39 cellular contexts compared by ENCODE assay signal in genomic region chr6:41177695-41178094, GRCh38. TPM values are rescaled to one million over a fixed set of nuclear protein-coding genes. Genes with fewer than 3 reads are reported as not detected.
"Had no signal": no experiment of that assay in that cellular context is flagged by ENCODE, and none has a peak within 500 bp of the region (broad histone marks: within the 10 kb centered on the region; RNA-seq: fewer than 3 reads in every experiment).

No MANE protein-coding gene starts in this region.

- H3K36me3 ChIP-seq: MG63 had no signal

- H3K4me3 ChIP-seq: MG63 had no signal

- H3K9me3 ChIP-seq: MG63 had no signal

- DNase-seq: Karpas-422, Kasumi-1, MG63, MM.1S, MV-4-11, NCI-H1048, NCI-H1092, NCI-H1092 treated with DMSO at 0.1 percent for 48 hours, NCI-H1105, NCI-H1105 treated with DMSO at 0.1 percent for 48 hours, NCI-H1417, NCI-H1417 treated with DMSO at 0.1 percent for 48 hours, NCI-H1436, NCI-H1436 treated with DMSO at 0.1 percent for 48 hours, NCI-H146, NCI-H1694, NCI-H1694 treated with DMSO at 0.1 percent for 48 hours, NCI-H187, NCI-H187 treated with DMSO at 0.1 percent for 48 hours, NCI-H1930, NCI-H2029, NCI-H2029 treated with DMSO at 0.1 percent for 48 hours, NCI-H2081, NCI-H2081 treated with DMSO at 0.1 percent for 48 hours, NCI-H2107, NCI-H2171, NCI-H2171 treated with DMSO at 0.1 percent for 48 hours, NCI-H2227 treated with DMSO at 0.1 percent for 48 hours, NCI-H226, NCI-H345, NCI-H446, NCI-H446 treated with DMSO at 0.1 percent for 48 hours, NCI-H510A, NCI-H510A treated with DMSO at 0.1 percent for 48 hours, NCI-H524 had no signal

- H3K27me3 ChIP-seq: MG63 had no signal

RNA-seq across cellular contexts. Expression of gene TREM2, which starts 14.8 kb away (rescaled TPM):
- total RNA-seq: LHCN-M2, M059J, NCI-H460 had no signal

RNA-seq across cellular contexts. Expression of gene TREML2, which starts 23.3 kb away (rescaled TPM):
- total RNA-seq: LHCN-M2, M059J, MCF 10A, NCI-H460 had no signal

RNA-seq across cellular contexts. Expression of gene TREML1, which starts 23.5 kb away (rescaled TPM):
- total RNA-seq: LHCN-M2, M059J, MCF 10A, NCI-H460 had no signal

RNA-seq across cellular contexts. Expression of gene TREML4, which starts 50.5 kb away (rescaled TPM):
- total RNA-seq: LHCN-M2, M059J, MCF 10A, NCI-H460 had no signal
